28 cellular contexts compared by ENCODE assay signal in the genomic region with DNA sequence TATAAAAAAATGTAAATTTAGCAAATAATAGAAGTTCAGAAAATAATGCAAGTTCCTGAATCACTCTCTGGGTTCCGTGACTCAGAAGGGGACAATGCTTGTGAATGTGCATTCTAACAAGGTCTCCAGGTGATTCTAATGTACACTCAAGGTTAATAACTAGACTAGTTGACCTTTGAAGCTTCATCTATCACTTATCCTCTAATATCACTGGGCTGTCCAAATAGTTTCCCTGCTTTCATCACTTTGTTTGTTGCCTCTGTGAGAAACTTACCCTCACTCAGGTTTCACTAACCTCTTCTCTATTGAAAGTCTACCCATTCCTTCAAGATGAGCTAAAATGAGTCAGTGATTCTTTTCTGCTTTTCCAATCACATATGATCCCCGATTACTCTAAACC.
"Had no signal": no experiment of that assay in that cellular context is flagged by ENCODE, and none has a peak within 500 bp of the region (broad histone marks: within the 10 kb centered on the region; RNA-seq: fewer than 3 reads in every experiment).

No MANE protein-coding gene starts in this region.

- ATAC-seq: left cardiac atrium; left lung; naive thymus-derived CD8-positive, alpha-beta T cell; pancreas; right cardiac atrium; stimulated activated memory B cell treated with anti-CD40 and anti-IgM and Interleukin-4, amounts not matched to agents 10 μg/mL and 1 μg/mL and 100 μg/mL, for 72 hours; stimulated activated naive CD8-positive, alpha-beta T cell treated with anti-CD3 and anti-CD28 coated beads, Interleukin-15, amount 100 ng/mL, for 72 hours had no signal

- H3K27me3 Mint-ChIP-seq: memory B cell; naive thymus-derived CD8-positive, alpha-beta T cell; stimulated activated memory B cell treated with anti-CD40 and anti-IgM and Interleukin-4, amounts not matched to agents 10 μg/mL and 1 μg/mL and 100 μg/mL, for 72 hours; stimulated activated naive CD8-positive, alpha-beta T cell treated with anti-CD3 and anti-CD28 coated beads, Interleukin-15, amount 100 ng/mL, for 72 hours; type B pancreatic cell had no signal

- H3K4me1 Mint-ChIP-seq: neural crest cell; stimulated activated memory B cell treated with anti-CD40 and anti-IgM and Interleukin-4, amounts not matched to agents 10 μg/mL and 1 μg/mL and 100 μg/mL, for 72 hours; stimulated activated naive CD8-positive, alpha-beta T cell treated with anti-CD3 and anti-CD28 coated beads, Interleukin-15, amount 100 ng/mL, for 72 hours had no signal

- H3K4me3 Mint-ChIP-seq: memory B cell; naive thymus-derived CD8-positive, alpha-beta T cell; nephron; neural crest cell; stimulated activated memory B cell treated with anti-CD40 and anti-IgM and Interleukin-4, amounts not matched to agents 10 μg/mL and 1 μg/mL and 100 μg/mL, for 72 hours; stimulated activated naive CD8-positive, alpha-beta T cell treated with anti-CD3 and anti-CD28 coated beads, Interleukin-15, amount 100 ng/mL, for 72 hours; type B pancreatic cell had no signal

- H3K4me1 ChIP-seq: left lung, pancreas, prostate gland, sigmoid colon, tibial nerve, uterus had no signal

- H3K27me3 ChIP-seq: left lung, pancreas, sigmoid colon, tibial nerve, uterus had no signal

- DNase-seq: hippocampal formation; kidney glomerular epithelial cell; left cardiac atrium; left lung; naive thymus-derived CD8-positive, alpha-beta T cell; nucleus accumbens; pancreas; posterior cingulate gyrus; retina; right cardiac atrium; sigmoid colon; stimulated activated CD4-positive, alpha-beta T cell treated with anti-CD3 and anti-CD28 coated beads, Interleukin-1b, Interleukin-23, amount 100 ng/mL, for 48 hours; stimulated activated CD4-positive, alpha-beta T cell treated with anti-CD3 and anti-CD28 coated beads, Interleukin-2, amount 100 ng/mL, for 48 hours; stimulated activated CD4-positive, alpha-beta T cell treated with anti-CD3 and anti-CD28 coated beads, Interleukin-4, amount 100 ng/mL, for 4 hours; stimulated activated CD8-positive, alpha-beta memory T cell treated with anti-CD3 and anti-CD28 coated beads, Interleukin-4, amount 100 ng/mL, for 48 hours; stimulated activated naive CD4-positive, alpha-beta T cell treated with Interleukin-2 at 50 U/mL for 16 hours; stimulated activated naive CD8-positive, alpha-beta T cell treated with anti-CD3 and anti-CD28 coated beads, Interleukin-15, amount 100 ng/mL, for 72 hours; substantia nigra; uterus had no signal

- FAIRE-seq: keratinocyte, pancreas had no signal

- H3K9me3 Mint-ChIP-seq: stimulated activated naive CD8-positive, alpha-beta T cell treated with anti-CD3 and anti-CD28 coated beads, Interleukin-15, amount 100 ng/mL, for 72 hours had no signal

- H3K36me3 ChIP-seq: left lung, pancreas, prostate gland, sigmoid colon, uterus had no signal

- H3K9me3 ChIP-seq: left lung, pancreas, prostate gland, sigmoid colon, uterus had no signal

- H3K27ac ChIP-seq: left lung, pancreas, prostate gland, sigmoid colon, tibial nerve, uterus had no signal

- H3K4me3 ChIP-seq: left lung, pancreas, prostate gland, sigmoid colon, smooth muscle cell, tibial nerve, uterus had no signal

- H3K27ac Mint-ChIP-seq: memory B cell; naive thymus-derived CD8-positive, alpha-beta T cell; nephron; stimulated activated memory B cell treated with anti-CD40 and anti-IgM and Interleukin-4, amounts not matched to agents 10 μg/mL and 1 μg/mL and 100 μg/mL, for 72 hours; stimulated activated naive CD8-positive, alpha-beta T cell treated with anti-CD3 and anti-CD28 coated beads, Interleukin-15, amount 100 ng/mL, for 72 hours; type B pancreatic cell had no signal
